Comparison of ENCODE assay signal across 18 cellular contexts in the genomic region with DNA sequence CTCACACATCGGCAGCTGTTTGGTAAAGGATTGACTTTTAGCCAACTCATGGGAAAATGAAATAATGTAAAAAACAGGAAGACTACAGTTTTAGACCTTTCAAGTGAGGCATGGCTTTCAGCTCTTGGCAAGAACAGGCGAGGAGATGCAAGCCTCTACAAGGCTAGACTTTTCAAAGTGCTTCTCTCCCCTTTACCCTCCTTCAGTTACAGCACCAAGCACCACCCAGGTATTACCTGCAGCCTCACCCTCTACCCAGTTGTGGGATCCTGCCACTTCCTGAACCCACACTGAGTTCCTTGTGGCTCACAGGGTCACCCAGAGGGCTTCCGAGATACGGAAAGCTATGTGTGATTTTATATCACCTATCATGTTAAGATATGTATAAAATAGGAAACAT. TPM values are rescaled to one million over a fixed set of nuclear protein-coding genes. Genes with fewer than 3 reads are reported as not detected.
A peak's percentile ranks its signal among the peaks of the same experiment; 100 is the strongest.
DNase-seq lines count a peak whose midpoint lies in the region; ATAC-seq and TF ChIP-seq lines count a peak whose summit lies in the region.
"Had no signal": no experiment of that assay in that cellular context is flagged by ENCODE, and none has a peak within 500 bp of the region (broad histone marks: within the 10 kb centered on the region; RNA-seq: fewer than 3 reads in every experiment).

No MANE protein-coding gene starts in this region.

- no peak for TF ChIP-seq CTCF in RWPE1 (conservative IDR thresholded peaks at IDR 0.05; ENCODE audit: low read depth)
- no peak for TF ChIP-seq CTCF in mucosa of descending colon (IDR thresholded peaks at IDR 0.05)

- CTCF ChIA-PET in RWPE1 (lab: Yijun Ruan, JAX): interaction anchor here (1.0 kb wide), 1 partner anchor 289 kb away, joined by 4 read pairs; no protein-coding TSS in a partner anchor

- intact Hi-C loops in mucosa of descending colon (cut with DNase I, micrococcal nuclease): no loop called here

- POLR2A ChIA-PET in RWPE1 (lab: Yijun Ruan, JAX; ENCODE audit: low non-redundant PET): no interaction called here

- H3K27ac ChIP-seq in RWPE1: peak overlapping the region; percentile 45

- no peaks in the 10 kb centered on the region for H3K36me3 ChIP-seq in mucosa of descending colon (ENCODE audit: low read depth)

- peak; percentile 8 for DNase-seq in HPDE6-E6E7 (ENCODE audit: extremely low spot score)
- DNase-seq in RWPE1 (ENCODE audit: low spot score): no peak
- DNase-seq in mucosa of descending colon: peak in 2 of 3 donors; percentile 54 to 61
- no peak for DNase-seq in activated CD4-positive, alpha-beta T cell treated with anti-CD3 and anti-CD28 coated beads, Interleukin-2, amount 50 U/mL, for 4 hours
- no peak for DNase-seq in NCI-H146 (lab: John Stamatoyannopoulos, UW)
- DNase-seq in stimulated activated CD4-positive, alpha-beta T cell treated with anti-CD3 and anti-CD28 coated beads, Interleukin-4, amount 100 ng/mL, for 24 hours: no peak
- no peak for DNase-seq in NCI-H2227 treated with DMSO at 0.1 percent for 48 hours (lab: John Stamatoyannopoulos, UW)
- DNase-seq: ACHN; C1 segment of cervical spinal cord; CD4-positive, alpha-beta memory T cell; DMS153; DMS79 treated with DMSO at 0.1 percent for 48 hours; EL; GOT3; H9 had no signal

- H3K4me1 ChIP-seq in mucosa of descending colon (ENCODE audit: low read depth): peaks cover 11% of the 10 kb centered on the region

- no peak overlapping the region for H3K4me3 ChIP-seq in mucosa of descending colon

- ATAC-seq in esophagus mucosa (peak; percentile 97), mucosa of descending colon (peak; percentile 98)

- H3K9me3 ChIP-seq in mucosa of descending colon: peaks cover 9% of the 10 kb centered on the region

RNA-seq across cellular contexts. Expression of gene UGT1A10, which starts 14.7 kb away (rescaled TPM):
- total RNA-seq in esophagus mucosa (6.9 TPM), mucosa of descending colon (100 to 1,000 TPM in 1 of 3 donors, 10 to 100 TPM in 2; 42.0 to 116 (median 43.9) TPM)
- total RNA-seq: A172; CD4-positive, alpha-beta memory T cell; H9; HT1080 had no signal

RNA-seq across cellular contexts. Expression of gene UGT1A9, which starts 20.7 kb away (rescaled TPM):
- total RNA-seq in esophagus mucosa: 0.08 TPM
- 10 to 100 TPM in 1 of 3 donors, 1 to 10 TPM in 2; 3.6 to 11.4 (median 4.0) TPM for total RNA-seq in mucosa of descending colon
- total RNA-seq: A172; CD4-positive, alpha-beta memory T cell; H9; HT1080 had no signal

RNA-seq across cellular contexts. Expression of gene UGT1A7, which starts 30.7 kb away (rescaled TPM):
- total RNA-seq in esophagus mucosa: 13.9 TPM
- total RNA-seq in mucosa of descending colon: 10 to 100 TPM in 1 of 3 donors, 1 to 10 TPM in 2; 5.4 to 19.5 (median 5.9) TPM
- total RNA-seq: A172; CD4-positive, alpha-beta memory T cell; H9; HT1080 had no signal

RNA-seq across cellular contexts. Expression of gene UGT1A8, which starts 33.5 kb away (rescaled TPM):
- total RNA-seq in esophagus mucosa (0.16 TPM), mucosa of descending colon (10 to 100 TPM in 2 of 3 donors, 1 to 10 TPM in 1; 7.4 to 34.2 (median 12.2) TPM)
- total RNA-seq: A172; CD4-positive, alpha-beta memory T cell; H9; HT1080 had no signal

RNA-seq across cellular contexts. Expression of gene UGT1A6, which starts 41.7 kb away (rescaled TPM):
- total RNA-seq in esophagus mucosa (11.2 TPM), mucosa of descending colon (10 to 100 TPM in 1 of 3 donors, 1 to 10 TPM in 2; 8.5 to 19.3 (median 8.7) TPM)
- total RNA-seq: A172; CD4-positive, alpha-beta memory T cell; H9; HT1080 had no signal

Comparison
In these comparisons a context has a peak if more than half of its experiments do, and no peak if none do; other contexts are left out.
1. DNase-seq: peak in HPDE6-E6E7 (single experiment) and mucosa of descending colon (2 of 3); none in RWPE1 (single experiment), activated CD4-positive, alpha-beta T cell treated with anti-CD3 and anti-CD28 coated beads, Interleukin-2, amount 50 U/mL, for 4 hours (0 of 2), NCI-H146 (single experiment), stimulated activated CD4-positive, alpha-beta T cell treated with anti-CD3 and anti-CD28 coated beads, Interleukin-4, amount 100 ng/mL, for 24 hours (single experiment) and NCI-H2227 treated with DMSO at 0.1 percent for 48 hours (single experiment).